1 cellular context compared by ENCODE assay signal in genomic region chr20:64255361-64256281, GRCh38.
TF ChIP-seq lines count a peak whose summit lies in the region.

Gene PCMTD2, plus strand, starts transcription at chr20:64255748. Its CDS starts 4,218 bp downstream, at chr20:64259966.

TF ChIP-seq in HEK293, 187 proteins besides CTCF, POLR2A, EP300 and RAD21 (continued from another document):
- TF ChIP-seq ZNF148 (tag by site-specific recombination; IDR thresholded peaks at IDR 0.05; ENCODE audit: borderline replicate concordance) (no peak), HOXC10 (CRISPR knock-in tag; IDR thresholded peaks at IDR 0.05) (no peak), ZNF391 (tag by site-specific recombination; IDR thresholded peaks at IDR 0.05; ENCODE audit: borderline replicate concordance, low read depth) (no peak), ZNF433 (tag by site-specific recombination; IDR thresholded peaks at IDR 0.05; ENCODE audit: low read depth) (no peak), ZNF670 (tag by site-specific recombination; IDR thresholded peaks at IDR 0.05; ENCODE audit: low read depth) (no peak), ZSCAN5A (tag by site-specific recombination; IDR thresholded peaks at IDR 0.05) (peak; percentile 73; the same call in 1 of the 2 replicates), MEIS1 (CRISPR knock-in tag; IDR thresholded peaks at IDR 0.05; ENCODE audit: borderline replicate concordance) (no peak), BCL6B (tag by site-specific recombination; IDR thresholded peaks at IDR 0.05) (no peak), ZNF175 (tag by site-specific recombination; IDR thresholded peaks at IDR 0.05) (no peak), ZNF48 (tag by site-specific recombination; IDR thresholded peaks at IDR 0.05) (no peak), AEBP2 (tag by site-specific recombination; IDR thresholded peaks at IDR 0.05; ENCODE audit: borderline replicate concordance) (no peak), HIC1 (tag by site-specific recombination; IDR thresholded peaks at IDR 0.05) (peak; percentile 48; the same call in 1 of the 2 replicates), ZNF324 (tag by site-specific recombination; IDR thresholded peaks at IDR 0.05) (peak; percentile 77; the same call in 1 of the 2 replicates), SP2 (tag by site-specific recombination; IDR thresholded peaks at IDR 0.05) (no peak), ZNF2 (tag by site-specific recombination; IDR thresholded peaks at IDR 0.05) (no peak)
TF ChIP-seq in HEK293: peak in this region for 42.
